ENCODE assay signal across 9 cellular contexts in genomic region chr3:36843065-36844051, GRCh38.
A peak's percentile ranks its signal among the peaks of the same experiment; 100 is the strongest.
DNase-seq lines count a peak whose midpoint lies in the region; TF ChIP-seq lines count a peak whose summit lies in the region.
"Had no signal": no experiment of that assay in that cellular context is flagged by ENCODE, and none has a peak within 500 bp of the region (broad histone marks: within the 10 kb centered on the region; RNA-seq: fewer than 3 reads in every experiment).

No MANE protein-coding gene starts in this region.

- H3K4me3 ChIP-seq in MM.1S (ENCODE audit: low read length): no peak overlapping the region
- H3K4me3 ChIP-seq in esophagus squamous epithelium: no peak overlapping the region
- no peak overlapping the region for H3K4me3 ChIP-seq in spleen
- H3K4me3 ChIP-seq: BLaER1 had no signal

- POLR2A ChIA-PET in activated CD4-positive, alpha-beta memory T cell treated with anti-CD3 and anti-CD28 coated beads, Interleukin-2, amount 10 ng/mL, durations not matched to agents 7 days and 5 days (lab: Charles Lee): no interaction called here

- TF ChIP-seq CTCF in MM.1S (IDR thresholded peaks at IDR 0.05; ENCODE audit: low read length): peak; percentile 55
- peak in 5 of 6 experiments; percentile 25 to 53 (median 27) for TF ChIP-seq CTCF in esophagus squamous epithelium (IDR thresholded peaks at IDR 0.05)
- TF ChIP-seq CTCF in spleen (IDR thresholded peaks at IDR 0.05 in 8 of 11, conservative IDR thresholded peaks at IDR 0.05 in 3 of 11): peak in 8 of 11 experiments; percentile 12 to 65 (median 38)

- no peaks in the 10 kb centered on the region for H3K79me2 ChIP-seq in MM.1S (ENCODE audit: low read length)

- no peak overlapping the region for H3K27ac ChIP-seq in MM.1S (ENCODE audit: low read length)
- H3K27ac ChIP-seq in esophagus squamous epithelium: no peak overlapping the region
- peak overlapping the region in 1 of 8 donors; percentile 38 for H3K27ac ChIP-seq in spleen
- H3K27ac ChIP-seq: BLaER1 had no signal

- H4K20me1 ChIP-seq in MM.1S (ENCODE audit: insufficient read depth, low read length): no peaks in the 10 kb centered on the region
- H4K20me1 ChIP-seq: BLaER1 had no signal

- no peaks in the 10 kb centered on the region for H3K27me3 Mint-ChIP-seq in activated CD4-positive, alpha-beta memory T cell treated with anti-CD3 and anti-CD28 coated beads, Interleukin-2, amount 10 ng/mL, durations not matched to agents 7 days and 5 days

- intact Hi-C loops in esophagus squamous epithelium (cut with DNase I): no loop called here
- intact Hi-C loops in spleen (cut with DNase I; ENCODE audit: low total_unique reads): no loop called here

- no peak overlapping the region for H3K4me2 ChIP-seq in MM.1S (ENCODE audit: low read depth, low read length)
- H3K4me2 ChIP-seq: BLaER1 had no signal

- H3K4me1 Mint-ChIP-seq in activated CD4-positive, alpha-beta memory T cell treated with anti-CD3 and anti-CD28 coated beads, Interleukin-2, amount 10 ng/mL, durations not matched to agents 7 days and 5 days: peaks cover 27% of the 10 kb centered on the region

- H3K36me3 ChIP-seq in MM.1S (replicated peaks; ENCODE audit: insufficient read depth, low read length): no peaks in the 10 kb centered on the region
- H3K36me3 ChIP-seq in esophagus squamous epithelium: peaks cover 0 to 78% (median 0%) of the 10 kb centered on the region in 3 donors
- H3K36me3 ChIP-seq in spleen: peaks cover 10 to 100% (median 76%) of the 10 kb centered on the region in 6 donors

- TF ChIP-seq POLR2A in esophagus squamous epithelium (IDR thresholded peaks at IDR 0.05) (no peak), spleen (IDR thresholded peaks at IDR 0.05) (no peak)

- no peaks in the 10 kb centered on the region for H3K9me3 ChIP-seq in MM.1S (replicated peaks; ENCODE audit: insufficient read depth, low read length)
- peaks cover 0 to 6% (median 0%) of the 10 kb centered on the region in 3 donors for H3K9me3 ChIP-seq in esophagus squamous epithelium
- peaks cover 0 to 11% (median 8%) of the 10 kb centered on the region in 8 donors for H3K9me3 ChIP-seq in spleen

- H2AFZ ChIP-seq in MM.1S (ENCODE audit: low read length): no peak overlapping the region

- no peaks in the 10 kb centered on the region for H3F3A ChIP-seq in MM.1S (ENCODE audit: insufficient read depth, low read length)

- H3K4me3 Mint-ChIP-seq in activated CD4-positive, alpha-beta memory T cell treated with anti-CD3 and anti-CD28 coated beads, Interleukin-2, amount 10 ng/mL, durations not matched to agents 7 days and 5 days: no peak overlapping the region

- peaks cover 4% of the 10 kb centered on the region for H3K9me3 Mint-ChIP-seq in activated CD4-positive, alpha-beta memory T cell treated with anti-CD3 and anti-CD28 coated beads, Interleukin-2, amount 10 ng/mL, durations not matched to agents 7 days and 5 days

- H3K9ac ChIP-seq in MM.1S (ENCODE audit: low read length): no peak overlapping the region
- H3K9ac ChIP-seq: BLaER1 had no signal

- H3K27ac Mint-ChIP-seq in activated CD4-positive, alpha-beta memory T cell treated with anti-CD3 and anti-CD28 coated beads, Interleukin-2, amount 10 ng/mL, durations not matched to agents 7 days and 5 days: no peak overlapping the region

- no peaks in the 10 kb centered on the region for H3K9me2 ChIP-seq in MM.1S (replicated peaks; ENCODE audit: insufficient read depth, low read length)

- DNase-seq in NCI-H1092 treated with DMSO at 0.1 percent for 48 hours (lab: John Stamatoyannopoulos, UW) (peak; percentile 1), NCI-H1092 (lab: John Stamatoyannopoulos, UW) (no peak), H4 (ENCODE audit: low spot score) (peak; percentile 29), MM.1S (peak; percentile 9), esophagus squamous epithelium (lab: John Stamatoyannopoulos, UW) (no peak), spleen (no peak), NCI-H1048 (lab: John Stamatoyannopoulos, UW) (no peak)
- peak; percentile 70 for DNase-seq in activated CD4-positive, alpha-beta memory T cell treated with anti-CD3 and anti-CD28 coated beads, Interleukin-2, amount 10 ng/mL, durations not matched to agents 7 days and 5 days

- H3K27me3 ChIP-seq in MM.1S (replicated peaks; ENCODE audit: insufficient read depth, low read length) (no peaks in the 10 kb centered on the region), esophagus squamous epithelium (no peaks in the 10 kb centered on the region), spleen (replicated peaks in 1 of 7) (no peaks in the 10 kb centered on the region)
- H3K27me3 ChIP-seq: BLaER1 had no signal

- H3K36me3 Mint-ChIP-seq in activated CD4-positive, alpha-beta memory T cell treated with anti-CD3 and anti-CD28 coated beads, Interleukin-2, amount 10 ng/mL, durations not matched to agents 7 days and 5 days (ENCODE audit: low read depth): peaks cover 82% of the 10 kb centered on the region

- H3K4me1 ChIP-seq in MM.1S (ENCODE audit: low read length): 0 out of 2 replicates have a peak, but pooled peaks cover 5% of the 10 kb centered on the region
- H3K4me1 ChIP-seq in esophagus squamous epithelium: no peaks in the 10 kb centered on the region
- peaks cover 0 to 14% (median 0%) of the 10 kb centered on the region in 6 donors for H3K4me1 ChIP-seq in spleen

- WGBS in esophagus squamous epithelium, 2 donors: 49 to 63% methylated on average over 4 of the region's 4 CpGs
- WGBS in spleen, 5 donors: 62 to 72% (median 67%) methylated on average over 4 of the region's 4 CpGs

- CTCF ChIA-PET in activated CD4-positive, alpha-beta memory T cell treated with anti-CD3 and anti-CD28 coated beads, Interleukin-2, amount 10 ng/mL, durations not matched to agents 7 days and 5 days (lab: Charles Lee): interaction anchor here (1.0 to 2.8 kb wide), 6 partner anchors 10 to 116 kb away, joined by 3 to 11 read pairs (median 6); no protein-coding TSS in a partner anchor

Comparison
In these comparisons a context has a peak if more than half of its experiments do, and no peak if none do; other contexts are left out.
1. DNase-seq: peak in NCI-H1092 treated with DMSO at 0.1 percent for 48 hours (single experiment), H4 (single experiment), MM.1S (single experiment) and activated CD4-positive, alpha-beta memory T cell treated with anti-CD3 and anti-CD28 coated beads, Interleukin-2, amount 10 ng/mL, durations not matched to agents 7 days and 5 days (single experiment); none in NCI-H1092 (single experiment), esophagus squamous epithelium (single experiment), spleen (single experiment) and NCI-H1048 (single experiment).
2. Peak in every context shown above with its lines, with median percentiles within 50 percentile points of each other: CTCF ChIP-seq.